ENCODE assay signal across 10 cellular contexts in the genomic region with DNA sequence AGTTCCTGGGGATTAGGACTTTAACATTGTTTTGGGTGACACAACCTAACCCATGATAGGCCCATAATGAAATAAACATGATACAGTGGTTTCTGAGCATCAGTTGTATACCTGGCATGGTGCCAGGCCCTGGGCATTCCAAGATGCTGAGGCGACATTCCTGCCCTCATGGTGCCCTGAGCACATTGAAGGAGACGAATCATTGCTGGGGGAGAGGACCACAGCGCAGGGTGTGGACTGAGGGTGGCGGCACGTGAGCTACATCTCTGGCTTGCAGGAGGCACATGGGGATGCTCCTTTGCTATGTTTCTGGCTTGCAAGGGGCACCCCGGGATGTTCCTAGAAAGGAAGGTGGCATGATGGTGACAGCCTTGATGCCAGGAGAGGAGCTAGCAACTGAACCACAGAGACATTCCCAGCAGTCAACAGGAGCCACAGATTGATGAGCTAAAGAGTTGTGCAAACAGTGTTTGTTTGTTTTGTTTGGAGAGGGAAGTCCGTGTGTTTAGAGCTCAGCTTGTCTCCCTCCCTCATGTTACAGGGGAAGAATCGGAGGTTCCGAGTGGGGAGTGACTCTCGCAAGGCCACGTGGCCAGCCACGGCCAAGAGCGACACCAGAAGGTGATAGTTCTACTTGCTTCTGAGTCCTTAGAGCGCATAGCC.
DNase-seq lines count a peak whose midpoint lies in the region; ATAC-seq, FAIRE-seq and TF ChIP-seq lines count a peak whose summit lies in the region.
"Had no signal": no experiment of that assay in that cellular context is flagged by ENCODE, and none has a peak within 500 bp of the region (broad histone marks: within the 10 kb centered on the region; RNA-seq: fewer than 3 reads in every experiment).

No MANE protein-coding gene starts in this region.

- no peaks in the 10 kb centered on the region for H3K27me3 ChIP-seq in endodermal cell (ENCODE audit: control insufficient read depth, insufficient read depth, low read length, poor library complexity, severe bottlenecking)
- H3K27me3 ChIP-seq: left lung had no signal

- FAIRE-seq in H54 (lab: Jason Lieb, UNC) = no peak

- H3K4me3 Mint-ChIP-seq in endodermal cell = no peak overlapping the region
- H3K4me3 Mint-ChIP-seq: activated T-cell treated with anti-CD3 and anti-CD28 coated beads, Interleukin-2, amount 50 U/mL, for 24 hours had no signal

- no peak for TF ChIP-seq POLR2A in H54 (IDR thresholded peaks at IDR 0.05; ENCODE audit: low read depth, low read length)

- DNase-seq in H54 (ENCODE audit: insufficient read length, low spot score) (peak; percentile 38), NCI-H510A (lab: John Stamatoyannopoulos, UW) (peak; percentile 39), endodermal cell (peak; percentile 58), retinal pigment epithelial cell (ENCODE audit: low read depth) (peak; percentile 45), NCI-H2171 (lab: John Stamatoyannopoulos, UW) (no peak), OCI-M1 (lab: John Stamatoyannopoulos, UW) (no peak)
- no peak for DNase-seq in stimulated activated naive CD4-positive, alpha-beta T cell treated with Interleukin-2 at 50 U/mL for 16 hours (lab: John Stamatoyannopoulos, UW)
- DNase-seq: activated T-cell treated with anti-CD3 and anti-CD28 coated beads, Interleukin-2, amount 50 U/mL, for 24 hours; left lung had no signal

- peaks cover 8% of the 10 kb centered on the region for H3K36me3 Mint-ChIP-seq in endodermal cell (ENCODE audit: low read depth)

- WGBS in endodermal cell (ENCODE audit: insufficient coverage in 1 of 2, insufficient read length in 1 of 2), 2 experiments = 72 to 88% methylated on average over 11 to 14 of the region's 14 CpGs

- H3K27ac ChIP-seq in endodermal cell (ENCODE audit: low read depth, low read length) = no peak overlapping the region
- H3K27ac ChIP-seq: left lung had no signal

- peaks cover 6% of the 10 kb centered on the region for H3K4me1 ChIP-seq in endodermal cell (ENCODE audit: control insufficient read depth, insufficient read depth, low read length)
- H3K4me1 ChIP-seq: left lung had no signal

- no peak for ATAC-seq in GM21619 (IDR thresholded peaks at IDR 0.05; ENCODE audit: unreplicated experiment)
- ATAC-seq: left lung had no signal

- peaks cover 13% of the 10 kb centered on the region for H3K9me3 Mint-ChIP-seq in endodermal cell

- H3K36me3 ChIP-seq in endodermal cell (ENCODE audit: control insufficient read depth, insufficient read depth, low read length) = no peaks in the 10 kb centered on the region
- H3K36me3 ChIP-seq: left lung had no signal

- TF ChIP-seq CTCF in endodermal cell (conservative IDR thresholded peaks at IDR 0.05) (no peak), retinal pigment epithelial cell (conservative IDR thresholded peaks at IDR 0.05; ENCODE audit: low read depth, low read length) (no peak)

- no peak overlapping the region for H3K9ac ChIP-seq in endodermal cell (ENCODE audit: extremely low read depth, low read length, poor library complexity, severe bottlenecking)

- peaks cover 26% of the 10 kb centered on the region for H3K4me1 Mint-ChIP-seq in endodermal cell

- peak overlapping the region; percentile 28 for H3K27ac Mint-ChIP-seq in endodermal cell
- H3K27ac Mint-ChIP-seq: activated T-cell treated with anti-CD3 and anti-CD28 coated beads, Interleukin-2, amount 50 U/mL, for 24 hours had no signal

- H3K4me3 ChIP-seq in endodermal cell (ENCODE audit: low read length) (no peak overlapping the region), retinal pigment epithelial cell (ENCODE audit: low read length) (no peak overlapping the region)
- H3K4me3 ChIP-seq: left lung had no signal

- peaks cover 14% of the 10 kb centered on the region for H3K9me3 ChIP-seq in endodermal cell (ENCODE audit: control insufficient read depth, low read length)

- H3K27me3 Mint-ChIP-seq in endodermal cell (ENCODE audit: insufficient read depth) = peaks cover 3% of the 10 kb centered on the region
- H3K27me3 Mint-ChIP-seq: activated T-cell treated with anti-CD3 and anti-CD28 coated beads, Interleukin-2, amount 50 U/mL, for 24 hours had no signal

Comparison
In these comparisons a context has a peak if more than half of its experiments do, and no peak if none do; other contexts are left out.
1. DNase-seq: peak in H54 (single experiment), NCI-H510A (single experiment), endodermal cell (single experiment) and retinal pigment epithelial cell (single experiment); none in NCI-H2171 (single experiment), stimulated activated naive CD4-positive, alpha-beta T cell treated with Interleukin-2 at 50 U/mL for 16 hours (single experiment) and OCI-M1 (single experiment).